In genomic region chr5:76485511-76485910, GRCh38 we compare ENCODE assay signal across 24 cellular contexts.
"Had no signal": no experiment of that assay in that cellular context is flagged by ENCODE, and none has a peak within 500 bp of the region (broad histone marks: within the 10 kb centered on the region; RNA-seq: fewer than 3 reads in every experiment).

No MANE protein-coding gene starts in this region.

- H3K36me3 ChIP-seq: esophagus muscularis mucosa, gastrocnemius medialis, heart right ventricle, left ventricle myocardium inferior, lower lobe of right lung, spleen, transverse colon had no signal

- H3K4me3 ChIP-seq: esophagus muscularis mucosa, gastrocnemius medialis, heart right ventricle, left ventricle myocardium inferior, lower lobe of right lung, psoas muscle, spleen, testis, transverse colon had no signal

- H3K9me3 ChIP-seq: esophagus muscularis mucosa, gastrocnemius medialis, heart right ventricle, left ventricle myocardium inferior, lower lobe of right lung, neutrophil, psoas muscle, spleen, testis, transverse colon had no signal

- FAIRE-seq: keratinocyte had no signal

- H3K4me1 ChIP-seq: esophagus muscularis mucosa, gastrocnemius medialis, heart right ventricle, left ventricle myocardium inferior, lower lobe of right lung, psoas muscle, testis had no signal

- H3K27ac ChIP-seq: epithelial cell of prostate, esophagus muscularis mucosa, gastrocnemius medialis, heart right ventricle, left ventricle myocardium inferior, lower lobe of right lung, neutrophil, psoas muscle, spleen, testis, transverse colon had no signal

- H3K27ac Mint-ChIP-seq: memory B cell; mesothelial cell of epicardium; stimulated activated naive B cell treated with anti-CD40 and anti-IgM and Interleukin-4, amounts not matched to agents 10 μg/mL and 1 μg/mL and 100 μg/mL, for 72 hours had no signal

- DNase-seq: effector memory CD4-positive, alpha-beta T cell; gastrocnemius medialis; heart right ventricle; hypothalamus; left ventricle myocardium inferior; lower lobe of right lung; psoas muscle; retina; spleen; stimulated activated CD4-positive, alpha-beta T cell treated with anti-CD3 and anti-CD28 coated beads, Interleukin-15, amount 100 ng/mL, for 24 hours; stimulated activated CD4-positive, alpha-beta T cell treated with anti-CD3 and anti-CD28 coated beads, Interleukin-1b, Interleukin-23, amount 100 ng/mL, for 48 hours; stimulated activated CD4-positive, alpha-beta T cell treated with anti-CD3 and anti-CD28 coated beads, Interleukin-4, amount 100 ng/mL, for 24 hours; stimulated activated naive B cell treated with anti-CD40 and anti-IgM and Interleukin-4, amounts not matched to agents 10 μg/mL and 1 μg/mL and 100 μg/mL, for 72 hours; stimulated activated naive CD8-positive, alpha-beta T cell treated with anti-CD3 and anti-CD28 coated beads, Interleukin-15, amount 100 ng/mL, for 72 hours; testis; transverse colon had no signal

- H3K36me3 Mint-ChIP-seq: memory B cell; mesothelial cell of epicardium; stimulated activated naive B cell treated with anti-CD40 and anti-IgM and Interleukin-4, amounts not matched to agents 10 μg/mL and 1 μg/mL and 100 μg/mL, for 72 hours had no signal

- H3K9me3 Mint-ChIP-seq: memory B cell; mesothelial cell of epicardium; nephron; stimulated activated naive B cell treated with anti-CD40 and anti-IgM and Interleukin-4, amounts not matched to agents 10 μg/mL and 1 μg/mL and 100 μg/mL, for 72 hours; stimulated activated naive CD8-positive, alpha-beta T cell treated with anti-CD3 and anti-CD28 coated beads, Interleukin-15, amount 100 ng/mL, for 72 hours had no signal

- H3K27me3 ChIP-seq: esophagus muscularis mucosa, gastrocnemius medialis, neutrophil, spleen, testis, transverse colon had no signal

- H3K4me1 Mint-ChIP-seq: memory B cell; stimulated activated naive B cell treated with anti-CD40 and anti-IgM and Interleukin-4, amounts not matched to agents 10 μg/mL and 1 μg/mL and 100 μg/mL, for 72 hours had no signal

- ATAC-seq: gastrocnemius medialis; heart right ventricle; lower lobe of right lung; psoas muscle; sciatic nerve; stimulated activated naive B cell treated with anti-CD40 and anti-IgM and Interleukin-4, amounts not matched to agents 10 μg/mL and 1 μg/mL and 100 μg/mL, for 72 hours; stimulated activated naive CD8-positive, alpha-beta T cell treated with anti-CD3 and anti-CD28 coated beads, Interleukin-15, amount 100 ng/mL, for 72 hours had no signal

- H3K4me3 Mint-ChIP-seq: memory B cell; mesothelial cell of epicardium; nephron; stimulated activated naive B cell treated with anti-CD40 and anti-IgM and Interleukin-4, amounts not matched to agents 10 μg/mL and 1 μg/mL and 100 μg/mL, for 72 hours; stimulated activated naive CD8-positive, alpha-beta T cell treated with anti-CD3 and anti-CD28 coated beads, Interleukin-15, amount 100 ng/mL, for 72 hours had no signal

- H3K27me3 Mint-ChIP-seq: stimulated activated naive B cell treated with anti-CD40 and anti-IgM and Interleukin-4, amounts not matched to agents 10 μg/mL and 1 μg/mL and 100 μg/mL, for 72 hours; stimulated activated naive CD8-positive, alpha-beta T cell treated with anti-CD3 and anti-CD28 coated beads, Interleukin-15, amount 100 ng/mL, for 72 hours had no signal
